In the genomic region with DNA sequence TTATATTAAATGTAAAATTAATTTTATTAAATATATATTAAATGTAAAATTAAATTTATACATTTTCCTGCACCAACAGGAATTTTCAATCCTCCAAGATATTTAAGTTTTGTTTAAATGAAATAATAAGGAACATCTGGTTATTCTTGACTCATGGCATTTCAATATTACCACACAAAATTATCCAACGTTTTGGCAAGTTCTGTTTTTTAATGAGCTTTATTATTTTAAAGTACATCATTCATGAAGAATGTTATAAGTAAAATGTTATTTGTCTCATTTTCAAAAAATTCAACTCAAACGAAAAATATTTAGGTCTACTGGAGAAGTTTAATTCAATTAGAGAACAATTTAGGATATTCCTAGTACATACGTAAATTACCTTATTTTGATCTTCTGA, we compare ENCODE assay signal across 1 cellular context.
TF ChIP-seq lines count a peak whose summit lies in the region.

No MANE protein-coding gene starts in this region.

TF ChIP-seq in IMR-90, 13 proteins besides CTCF, POLR2A, EP300 and RAD21 (continued from another document):
- TF ChIP-seq, protein P1, sequence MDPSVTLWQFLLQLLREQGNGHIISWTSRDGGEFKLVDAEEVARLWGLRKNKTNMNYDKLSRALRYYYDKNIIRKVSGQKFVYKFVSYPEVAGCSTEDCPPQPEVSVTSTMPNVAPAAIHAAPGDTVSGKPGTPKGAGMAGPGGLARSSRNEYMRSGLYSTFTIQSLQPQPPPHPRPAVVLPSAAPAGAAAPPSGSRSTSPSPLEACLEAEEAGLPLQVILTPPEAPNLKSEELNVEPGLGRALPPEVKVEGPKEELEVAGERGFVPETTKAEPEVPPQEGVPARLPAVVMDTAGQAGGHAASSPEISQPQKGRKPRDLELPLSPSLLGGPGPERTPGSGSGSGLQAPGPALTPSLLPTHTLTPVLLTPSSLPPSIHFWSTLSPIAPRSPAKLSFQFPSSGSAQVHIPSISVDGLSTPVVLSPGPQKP (IDR thresholded peaks at IDR 0.05; ENCODE audit: borderline replicate concordance, low read depth, low read length): no peak
- no peak for TF ChIP-seq MAFK (IDR thresholded peaks at IDR 0.05; ENCODE audit: low read depth, low read length)
